21 cellular contexts compared by ENCODE assay signal in genomic region chr17:305090-305976, GRCh38. TPM values are rescaled to one million over a fixed set of nuclear protein-coding genes. Genes with fewer than 3 reads are reported as not detected.
A peak's percentile ranks its signal among the peaks of the same experiment; 100 is the strongest.
DNase-seq lines count a peak whose midpoint lies in the region; ATAC-seq, FAIRE-seq and TF ChIP-seq lines count a peak whose summit lies in the region.
"Had no signal": no experiment of that assay in that cellular context is flagged by ENCODE, and none has a peak within 500 bp of the region (broad histone marks: within the 10 kb centered on the region; RNA-seq: fewer than 3 reads in every experiment).

No MANE protein-coding gene starts in this region.

- POLR2A ChIA-PET in Panc1 (lab: Charles Lee) = no interaction called here
- POLR2A ChIA-PET in activated CD4-positive, alpha-beta T cell treated with anti-CD3 and anti-CD28 coated beads for 36 hours (lab: Charles Lee) = no interaction called here

- no peak overlapping the region for H3K4me3 ChIP-seq in BLaER1 treated with 17β-estradiol and CSF1 and Interleukin-3, amounts not matched to agents 10 nM and 100 nM
- H3K4me3 ChIP-seq in Panc1 (ENCODE audit: low read depth in 2 of 2, low read length in 2 of 2) (no peak overlapping the region), kidney epithelial cell (ENCODE audit: low read depth, low read length) (no peak overlapping the region), pancreas (no peak overlapping the region)
- H3K4me3 ChIP-seq: lung, vagina had no signal

- no peaks in the 10 kb centered on the region for H3K9me3 Mint-ChIP-seq in activated CD4-positive, alpha-beta T cell treated with anti-CD3 and anti-CD28 coated beads for 36 hours (ENCODE audit: low read depth)
- H3K9me3 Mint-ChIP-seq: T-helper 2 cell treated with Interferon-gamma antibody and Interleukin-4, amounts not matched to agents 5 μg/mL and 100 μg/mL, for 36 hours had no signal

- H3K27ac Mint-ChIP-seq in activated CD4-positive, alpha-beta T cell treated with anti-CD3 and anti-CD28 coated beads for 36 hours = no peak overlapping the region
- H3K27ac Mint-ChIP-seq: T-helper 2 cell treated with Interferon-gamma antibody and Interleukin-4, amounts not matched to agents 5 μg/mL and 100 μg/mL, for 36 hours had no signal

- H3K9ac ChIP-seq in BLaER1 treated with 17β-estradiol and CSF1 and Interleukin-3, amounts not matched to agents 10 nM and 100 nM = peak overlapping the region in 2 of 11 experiments; percentile 30 to 55; a peak in 3 of 22 replicates

- H3K36me3 ChIP-seq in BLaER1 treated with 17β-estradiol and CSF1 and Interleukin-3, amounts not matched to agents 10 nM and 100 nM = no peaks in the 10 kb centered on the region
- no peaks in the 10 kb centered on the region for H3K36me3 ChIP-seq in Panc1 (ENCODE audit: control insufficient read depth, insufficient read depth, low read length)
- H3K36me3 ChIP-seq in kidney epithelial cell (ENCODE audit: control insufficient read depth, insufficient read depth, low read length) = no peaks in the 10 kb centered on the region
- H3K36me3 ChIP-seq in pancreas = peaks cover 0 to 6% (median 0%) of the 10 kb centered on the region in 3 donors
- H3K36me3 ChIP-seq: vagina had no signal

- no peak for TF ChIP-seq CTCF in Panc1 (IDR thresholded peaks at IDR 0.05)
- TF ChIP-seq CTCF in kidney epithelial cell (IDR thresholded peaks at IDR 0.05; ENCODE audit: insufficient read depth, low read length, poor library complexity, severe bottlenecking) = no peak
- TF ChIP-seq CTCF in pancreas (IDR thresholded peaks at IDR 0.05) = no peak

- no peak overlapping the region; a peak in 1 of 22 replicates for H3K27ac ChIP-seq in BLaER1 treated with 17β-estradiol and CSF1 and Interleukin-3, amounts not matched to agents 10 nM and 100 nM
- no peak overlapping the region for H3K27ac ChIP-seq in Panc1 (ENCODE audit: low read length)
- no peak overlapping the region for H3K27ac ChIP-seq in pancreas
- H3K27ac ChIP-seq: vagina had no signal

- H3K4me2 ChIP-seq in BLaER1 treated with 17β-estradiol and CSF1 and Interleukin-3, amounts not matched to agents 10 nM and 100 nM = peak overlapping the region in 9 of 11 experiments; percentile 46 to 82 (median 68); a peak in 18 of 22 replicates

- H3K27me3 ChIP-seq in BLaER1 treated with 17β-estradiol and CSF1 and Interleukin-3, amounts not matched to agents 10 nM and 100 nM = peaks cover 0 to 31% (median 0%) of the 10 kb centered on the region in 11 experiments; a peak in 6 of 22 replicates
- H3K27me3 ChIP-seq in Panc1 (ENCODE audit: control insufficient read depth, insufficient read depth, low read length) (no peaks in the 10 kb centered on the region), kidney epithelial cell (ENCODE audit: control insufficient read depth, insufficient read depth, low read length) (no peaks in the 10 kb centered on the region), pancreas (no peaks in the 10 kb centered on the region)
- H3K27me3 ChIP-seq: vagina had no signal

- H3K4me3 Mint-ChIP-seq in activated CD4-positive, alpha-beta T cell treated with anti-CD3 and anti-CD28 coated beads for 36 hours = no peak overlapping the region
- H3K4me3 Mint-ChIP-seq: T-helper 2 cell treated with Interferon-gamma antibody and Interleukin-4, amounts not matched to agents 5 μg/mL and 100 μg/mL, for 36 hours had no signal

- no peak for DNase-seq in Panc1 (ENCODE audit: low read depth, low spot score)
- DNase-seq in kidney epithelial cell (ENCODE audit: low read depth) = peak; percentile 31
- DNase-seq in pancreas = peak in 3 of 6 donors; percentile 23 to 75 (median 46)
- DNase-seq in activated CD4-positive, alpha-beta T cell treated with anti-CD3 and anti-CD28 coated beads for 36 hours = no peak
- DNase-seq in activated CD4-positive, alpha-beta T cell treated with anti-CD3 and anti-CD28 coated beads, Interleukin-2, amount 50 U/mL, for 1 hour = no peak
- DNase-seq: activated naive CD4-positive, alpha-beta T cell treated with Interleukin-2 at 50 U/mL for 16 hours; Caco-2; hippocampal formation; KG1; NCI-H1105; NK-92 treated with Interleukin-12 subunit alpha and Interleukin-12 subunit beta, amount 100 ng/mL, for 24 hours; stimulated activated naive CD4-positive, alpha-beta T cell had no signal

- no peaks in the 10 kb centered on the region for H3K4me1 Mint-ChIP-seq in activated CD4-positive, alpha-beta T cell treated with anti-CD3 and anti-CD28 coated beads for 36 hours

- H4K20me1 ChIP-seq in BLaER1 treated with 17β-estradiol and CSF1 and Interleukin-3, amounts not matched to agents 10 nM and 100 nM = peaks cover 0 to 59% (median 12%) of the 10 kb centered on the region in 11 experiments; a peak in 11 of 22 replicates

- peaks cover 40 to 87% (median 69%) of the 10 kb centered on the region in 10 experiments for H3K4me1 ChIP-seq in BLaER1 treated with 17β-estradiol and CSF1 and Interleukin-3, amounts not matched to agents 10 nM and 100 nM
- H3K4me1 ChIP-seq in Panc1 (ENCODE audit: control insufficient read depth, insufficient read depth, low read length) (no peaks in the 10 kb centered on the region), pancreas (no peaks in the 10 kb centered on the region)
- H3K4me1 ChIP-seq: Caco-2 had no signal

- intact Hi-C loops in Panc1 (cut with micrococcal nuclease; ENCODE audit: unreplicated experiment) (no loop called here), pancreas (cut with DNase I) (loop anchor here in 1 of 3 donors (10.0 kb wide), 1 partner anchor 79 kb away; no protein-coding TSS in a partner anchor)
- intact Hi-C loops in activated CD4-positive, alpha-beta T cell treated with anti-CD3 and anti-CD28 coated beads for 36 hours (cut with DNase I, micrococcal nuclease) = no loop called here

- CTCF ChIA-PET in Panc1 (lab: Charles Lee) = no interaction called here
- CTCF ChIA-PET in activated CD4-positive, alpha-beta T cell treated with anti-CD3 and anti-CD28 coated beads for 36 hours (lab: Charles Lee) = no interaction called here

- ATAC-seq in Panc1 = peak; percentile 49; the same call in 1 of the 2 replicates
- peak; percentile 10 to 48 (median 16) for ATAC-seq in pancreas
- ATAC-seq in GM21367 (IDR thresholded peaks at IDR 0.05; ENCODE audit: unreplicated experiment) = no peak
- no peak for ATAC-seq in activated CD4-positive, alpha-beta T cell treated with anti-CD3 and anti-CD28 coated beads for 36 hours
- no peak for ATAC-seq in GM21786 (IDR thresholded peaks at IDR 0.05; ENCODE audit: unreplicated experiment)
- ATAC-seq: activated CD4-positive, CD25-positive, alpha-beta regulatory T cell treated with anti-CD3 and anti-CD28 coated beads, Interleukin-2, amount 50 U/mL, for 24 hours had no signal

- no peaks in the 10 kb centered on the region for H3K9me3 ChIP-seq in BLaER1 treated with 17β-estradiol and CSF1 and Interleukin-3, amounts not matched to agents 10 nM and 100 nM (replicated peaks in 1 of 11)
- H3K9me3 ChIP-seq in Panc1 (ENCODE audit: control insufficient read depth, insufficient read depth, low read depth, low read length) (no peaks in the 10 kb centered on the region), pancreas (no peaks in the 10 kb centered on the region)
- H3K9me3 ChIP-seq: Caco-2, vagina had no signal

- FAIRE-seq in pancreas (lab: Jason Lieb, UNC) = no peak
- FAIRE-seq: G401.6, GM12891 had no signal

- no peaks in the 10 kb centered on the region for H3K27me3 Mint-ChIP-seq in activated CD4-positive, alpha-beta T cell treated with anti-CD3 and anti-CD28 coated beads for 36 hours

- no peaks in the 10 kb centered on the region for H3K36me3 Mint-ChIP-seq in activated CD4-positive, alpha-beta T cell treated with anti-CD3 and anti-CD28 coated beads for 36 hours (ENCODE audit: low read depth)

- no TSS peak for BruUV-seq in Panc1 (replicated peaks; lab: Mats Ljungman, UMichigan)

- 69 to 71% methylated on average over 24 to 28 of the region's 28 CpGs for WGBS in pancreas, 2 donors

- in situ Hi-C loops in Panc1 (cut with HindIII; ENCODE audit: low pct_unique_long_range_greater_than_20kb, low sequenced_read_pairs) = no loop called here

RNA-seq across cellular contexts. Expression of gene RPH3AL, which starts 47.3 kb away (rescaled TPM):
- total RNA-seq in Panc1 (2021; ENCODE audit: unreplicated experiment) (2.2 TPM), kidney epithelial cell (15.1 and 22.4 TPM in 2 replicates), pancreas (10 to 100 TPM; 45.1 to 89.1 (median 61.7) TPM)
- polyA plus RNA-seq in Panc1 (2012; ENCODE audit: insufficient read length) = 2.9 TPM
- 10 to 100 TPM; 43.4 to 46.5 TPM for polyA plus RNA-seq in pancreas
- total RNA-seq in activated CD4-positive, alpha-beta T cell treated with anti-CD3 and anti-CD28 coated beads for 36 hours = 1 to 10 TPM; 1.4 to 2.0 TPM

Comparison
In these comparisons a context has a peak if more than half of its experiments do, and no peak if none do; other contexts are left out.
1. ATAC-seq: peak in Panc1 (single experiment) and pancreas (4 of 4); none in GM21367 (single experiment), activated CD4-positive, alpha-beta T cell treated with anti-CD3 and anti-CD28 coated beads for 36 hours (single experiment) and GM21786 (single experiment).